In genomic region chr15:89575146-89575655, GRCh38 we compare ENCODE assay signal across 8 cellular contexts. TPM values are rescaled to one million over a fixed set of nuclear protein-coding genes. Genes with fewer than 3 reads are reported as not detected.
DNase-seq lines count a peak whose midpoint lies in the region; ATAC-seq and TF ChIP-seq lines count a peak whose summit lies in the region.

A gene with protein sequence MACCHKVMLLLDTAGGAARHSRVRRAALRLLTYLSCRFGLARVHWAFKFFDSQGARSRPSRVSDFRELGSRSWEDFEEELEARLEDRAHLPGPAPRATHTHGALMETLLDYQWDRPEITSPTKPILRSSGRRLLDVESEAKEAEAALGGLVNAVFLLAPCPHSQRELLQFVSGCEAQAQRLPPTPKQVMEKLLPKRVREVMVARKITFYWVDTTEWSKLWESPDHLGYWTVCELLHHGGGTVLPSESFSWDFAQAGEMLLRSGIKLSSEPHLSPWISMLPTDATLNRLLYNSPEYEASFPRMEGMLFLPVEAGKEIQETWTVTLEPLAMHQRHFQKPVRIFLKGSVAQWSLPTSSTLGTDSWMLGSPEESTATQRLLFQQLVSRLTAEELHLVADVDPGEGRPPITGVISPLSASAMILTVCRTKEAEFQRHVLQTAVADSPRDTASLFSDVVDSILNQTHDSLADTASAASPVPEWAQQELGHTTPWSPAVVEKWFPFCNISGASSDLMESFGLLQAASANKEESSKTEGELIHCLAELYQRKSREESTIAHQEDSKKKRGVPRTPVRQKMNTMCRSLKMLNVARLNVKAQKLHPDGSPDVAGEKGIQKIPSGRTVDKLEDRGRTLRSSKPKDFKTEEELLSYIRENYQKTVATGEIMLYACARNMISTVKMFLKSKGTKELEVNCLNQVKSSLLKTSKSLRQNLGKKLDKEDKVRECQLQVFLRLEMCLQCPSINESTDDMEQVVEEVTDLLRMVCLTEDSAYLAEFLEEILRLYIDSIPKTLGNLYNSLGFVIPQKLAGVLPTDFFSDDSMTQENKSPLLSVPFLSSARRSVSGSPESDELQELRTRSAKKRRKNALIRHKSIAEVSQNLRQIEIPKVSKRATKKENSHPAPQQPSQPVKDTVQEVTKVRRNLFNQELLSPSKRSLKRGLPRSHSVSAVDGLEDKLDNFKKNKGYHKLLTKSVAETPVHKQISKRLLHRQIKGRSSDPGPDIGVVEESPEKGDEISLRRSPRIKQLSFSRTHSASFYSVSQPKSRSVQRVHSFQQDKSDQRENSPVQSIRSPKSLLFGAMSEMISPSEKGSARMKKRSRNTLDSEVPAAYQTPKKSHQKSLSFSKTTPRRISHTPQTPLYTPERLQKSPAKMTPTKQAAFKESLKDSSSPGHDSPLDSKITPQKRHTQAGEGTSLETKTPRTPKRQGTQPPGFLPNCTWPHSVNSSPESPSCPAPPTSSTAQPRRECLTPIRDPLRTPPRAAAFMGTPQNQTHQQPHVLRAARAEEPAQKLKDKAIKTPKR (N-terminal part only) (plus strand): TSS chr15:89575469. CDS start chr15:89575587, 118 bp downstream.

- peaks cover 20% of the 10 kb centered on the region for H3K27me3 Mint-ChIP-seq in activated naive CD8-positive, alpha-beta T cell treated with anti-CD3 and anti-CD28 coated beads, Interleukin-2, amount 50 U/mL, for 24 hours

- H3K36me3 ChIP-seq in heart right ventricle (no peaks in the 10 kb centered on the region), upper lobe of right lung (no peaks in the 10 kb centered on the region)

- H3K36me3 Mint-ChIP-seq in activated naive CD8-positive, alpha-beta T cell treated with anti-CD3 and anti-CD28 coated beads, Interleukin-2, amount 50 U/mL, for 24 hours (ENCODE audit: low read depth): peaks cover 37% of the 10 kb centered on the region

- H3K4me1 ChIP-seq in heart right ventricle (peaks cover 8 to 20% (median 10%) of the 10 kb centered on the region in 9 donors), upper lobe of right lung (peaks cover 7% of the 10 kb centered on the region)

- H3K9me3 Mint-ChIP-seq in activated naive CD8-positive, alpha-beta T cell treated with anti-CD3 and anti-CD28 coated beads, Interleukin-2, amount 50 U/mL, for 24 hours: no peaks in the 10 kb centered on the region

- intact Hi-C loops in heart right ventricle (cut with DNase I) (no loop called here), posterior cingulate gyrus (cut with DNase I) (no loop called here), upper lobe of right lung (cut with DNase I) (no loop called here)

- WGBS in heart right ventricle, 2 donors: 1% methylated on average over 31 to 37 of the region's 37 CpGs

- H3K27ac ChIP-seq in heart right ventricle: peak within 1 kb of the TSS in 1 of 10 donors; percentile 53
- no peak within 1 kb of the TSS for H3K27ac ChIP-seq in upper lobe of right lung

- peak; percentile 96 for ATAC-seq in HG02852 (IDR thresholded peaks at IDR 0.05; ENCODE audit: unreplicated experiment)
- peak; percentile 94 for ATAC-seq in activated naive CD8-positive, alpha-beta T cell treated with anti-CD3 and anti-CD28 coated beads, Interleukin-2, amount 50 U/mL, for 24 hours
- peak; percentile 97 to 100 (median 99) for ATAC-seq in heart right ventricle
- ATAC-seq in upper lobe of right lung: peak; percentile 99

- H3K27ac Mint-ChIP-seq in activated naive CD8-positive, alpha-beta T cell treated with anti-CD3 and anti-CD28 coated beads, Interleukin-2, amount 50 U/mL, for 24 hours: peak within 1 kb of the TSS; percentile 92

- peak within 1 kb of the TSS; percentile 89 for H3K4me3 Mint-ChIP-seq in activated naive CD8-positive, alpha-beta T cell treated with anti-CD3 and anti-CD28 coated beads, Interleukin-2, amount 50 U/mL, for 24 hours

- TF ChIP-seq CTCF in GM13976 (IDR thresholded peaks at IDR 0.05; ENCODE audit: borderline replicate concordance, control extremely low read depth, extremely low read depth, insufficient read depth, missing control alignments) (no peak), heart right ventricle (IDR thresholded peaks at IDR 0.05) (peak in 1 of 9 donors; percentile 7), upper lobe of right lung (IDR thresholded peaks at IDR 0.05) (no peak)

- peaks cover 29% of the 10 kb centered on the region for H3K4me1 Mint-ChIP-seq in activated naive CD8-positive, alpha-beta T cell treated with anti-CD3 and anti-CD28 coated beads, Interleukin-2, amount 50 U/mL, for 24 hours

- in situ Hi-C loops in GM13976 (cut with MboI; ENCODE audit: low sequenced_read_pairs, unreplicated experiment): no loop called here

- H3K4me3 ChIP-seq in heart right ventricle (peak within 1 kb of the TSS; percentile 54 to 99 (median 76)), upper lobe of right lung (peak within 1 kb of the TSS; percentile 87)

- H3K9me3 ChIP-seq in heart right ventricle (no peaks in the 10 kb centered on the region), upper lobe of right lung (no peaks in the 10 kb centered on the region)

- DNase-seq in GM13976 (ENCODE audit: low spot score): peak; percentile 94
- DNase-seq in NCI-H1436 treated with DMSO at 0.1 percent for 48 hours (lab: John Stamatoyannopoulos, UW): peak; percentile 97
- peak; percentile 91 for DNase-seq in T follicular helper cell (ENCODE audit: low read depth)
- DNase-seq in activated naive CD8-positive, alpha-beta T cell treated with anti-CD3 and anti-CD28 coated beads, Interleukin-2, amount 50 U/mL, for 24 hours: peak; percentile 92
- peak; percentile 91 to 98 for DNase-seq in heart right ventricle
- peak; percentile 81 to 98 (median 90) for DNase-seq in posterior cingulate gyrus
- DNase-seq in upper lobe of right lung: peak; percentile 95

- no peaks in the 10 kb centered on the region for H3K27me3 ChIP-seq in heart right ventricle
- H3K27me3 ChIP-seq in upper lobe of right lung: no peaks in the 10 kb centered on the region

RNA-seq across cellular contexts. Expression of the gene that starts here (rescaled TPM):
- total RNA-seq in heart right ventricle (under 1 TPM in 4 of 10 donors, not detected in 6; 0.04 to 0.93 (median 0.15) TPM), upper lobe of right lung (0.09 TPM)
- polyA plus RNA-seq in heart right ventricle: under 1 TPM; under 0.01 to 0.01 TPM

Comparison
In these comparisons a context has a peak if more than half of its experiments do, and no peak if none do; other contexts are left out.
1. Peak in DNase-seq, ATAC-seq and H3K4me3 ChIP-seq in heart right ventricle; RNA of the gene not detected or under 1 TPM.
2. Peak in DNase-seq, ATAC-seq and H3K4me3 ChIP-seq in upper lobe of right lung; RNA of the gene not detected or under 1 TPM.